15 cellular contexts compared by ENCODE assay signal in the genomic region with DNA sequence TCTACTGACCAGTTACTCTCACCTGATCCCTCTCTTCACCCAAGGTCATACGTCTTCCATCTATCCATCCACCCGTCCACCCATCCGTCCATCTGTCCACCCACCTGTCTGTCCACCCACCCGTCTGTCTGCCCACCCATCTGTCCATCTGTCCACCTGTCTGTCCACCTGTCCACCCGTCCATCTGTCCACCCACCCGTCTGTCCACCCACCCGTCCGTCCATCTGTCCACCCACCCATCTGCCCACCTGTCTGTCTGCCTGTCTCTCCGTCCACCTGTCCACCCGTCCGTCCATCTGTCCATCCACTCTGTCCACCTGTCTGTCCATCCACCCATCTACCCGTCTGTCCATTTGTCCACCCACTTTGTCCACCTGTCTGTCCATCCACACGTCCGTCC. TPM values are rescaled to one million over a fixed set of nuclear protein-coding genes. Genes with fewer than 3 reads are reported as not detected.
DNase-seq lines count a peak whose midpoint lies in the region; ATAC-seq and TF ChIP-seq lines count a peak whose summit lies in the region.
"Had no signal": no experiment of that assay in that cellular context is flagged by ENCODE, and none has a peak within 500 bp of the region (broad histone marks: within the 10 kb centered on the region; RNA-seq: fewer than 3 reads in every experiment).

No MANE protein-coding gene starts in this region.

- H3K36me3 ChIP-seq in neuronal stem cell (replicated peaks in 1 of 2; ENCODE audit: control insufficient read depth in 2 of 2, insufficient read depth in 2 of 2, low read length in 2 of 2) (no peaks in the 10 kb centered on the region), Caco-2 (ENCODE audit: control insufficient read depth, insufficient read depth, low read length) (no peaks in the 10 kb centered on the region)
- H3K36me3 ChIP-seq: BE2C had no signal

- no peak for DNase-seq in stimulated activated naive CD8-positive, alpha-beta T cell treated with anti-CD3 and anti-CD28 coated beads, Interleukin-15, amount 100 ng/mL, for 72 hours
- peak; percentile 86 for DNase-seq in chondrocyte (ENCODE audit: low spot score)
- DNase-seq in neuronal stem cell (ENCODE audit: low spot score): no peak
- no peak for DNase-seq in Caco-2
- DNase-seq in NCI-H128 (lab: John Stamatoyannopoulos, UW; ENCODE audit: unreplicated experiment): no peak
- DNase-seq: ACHN; BE2C; C1 segment of cervical spinal cord; CD4-positive, CD25-positive, alpha-beta regulatory T cell; CD8-positive, alpha-beta memory T cell; COR-L47; HCEC 1CT had no signal

- H3K4me1 ChIP-seq in neuronal stem cell (ENCODE audit: control insufficient read depth in 2 of 2, insufficient read depth in 1 of 2, low read depth in 1 of 2, low read length in 2 of 2) (no peaks in the 10 kb centered on the region), Caco-2 (no peaks in the 10 kb centered on the region)
- H3K4me1 ChIP-seq: BE2C had no signal

- ATAC-seq in stimulated activated naive CD8-positive, alpha-beta T cell treated with anti-CD3 and anti-CD28 coated beads, Interleukin-15, amount 100 ng/mL, for 72 hours: no peak
- no peak for ATAC-seq in GM21717 (IDR thresholded peaks at IDR 0.05; ENCODE audit: unreplicated experiment)
- ATAC-seq: GM23338 had no signal

- peaks cover 22% of the 10 kb centered on the region for H3K27me3 Mint-ChIP-seq in stimulated activated naive CD8-positive, alpha-beta T cell treated with anti-CD3 and anti-CD28 coated beads, Interleukin-15, Interleukin-2, amounts not matched to agents 100 ng/mL and 50 ng/mL, for 24 hours
- peaks cover 17% of the 10 kb centered on the region for H3K27me3 Mint-ChIP-seq in stimulated activated naive CD8-positive, alpha-beta T cell treated with anti-CD3 and anti-CD28 coated beads, Interleukin-15, amount 100 ng/mL, for 72 hours
- H3K27me3 Mint-ChIP-seq in chondrocyte (ENCODE audit: low read depth): peaks cover 3% of the 10 kb centered on the region
- peaks cover 5% of the 10 kb centered on the region for H3K27me3 Mint-ChIP-seq in Caco-2 (ENCODE audit: insufficient read depth, unreplicated experiment)

- no peak overlapping the region for H2BK12ac ChIP-seq in neuronal stem cell (ENCODE audit: low read length)

- no peak overlapping the region for H4K8ac ChIP-seq in neuronal stem cell (ENCODE audit: low read depth, low read length)

- no peak overlapping the region for H3K18ac ChIP-seq in neuronal stem cell (ENCODE audit: low read length)

- H3K4me3 Mint-ChIP-seq in stimulated activated naive CD8-positive, alpha-beta T cell treated with anti-CD3 and anti-CD28 coated beads, Interleukin-15, Interleukin-2, amounts not matched to agents 100 ng/mL and 50 ng/mL, for 24 hours: no peak overlapping the region
- H3K4me3 Mint-ChIP-seq in stimulated activated naive CD8-positive, alpha-beta T cell treated with anti-CD3 and anti-CD28 coated beads, Interleukin-15, amount 100 ng/mL, for 72 hours: no peak overlapping the region
- no peak overlapping the region for H3K4me3 Mint-ChIP-seq in chondrocyte (ENCODE audit: unreplicated experiment)
- no peak overlapping the region for H3K4me3 Mint-ChIP-seq in Caco-2 (ENCODE audit: unreplicated experiment)
- H3K4me3 Mint-ChIP-seq: CD4-positive, CD25-positive, alpha-beta regulatory T cell; CD8-positive, alpha-beta memory T cell; GM23338 had no signal

- BruUV-seq in Caco-2 (replicated peaks; lab: Mats Ljungman, UMichigan): no TSS peak

- no peak for TF ChIP-seq CTCF in chondrocyte (IDR thresholded peaks at IDR 0.05)
- TF ChIP-seq CTCF in Caco-2 (IDR thresholded peaks at IDR 0.05; ENCODE audit: insufficient read depth in 1 of 2, low read depth in 1 of 2, low read length in 1 of 2, severe bottlenecking in 1 of 2, unreplicated experiment in 1 of 2): no peak

- POLR2A ChIA-PET in Caco-2 (lab: Charles Lee): no interaction called here

- H3K9me3 Mint-ChIP-seq in stimulated activated naive CD8-positive, alpha-beta T cell treated with anti-CD3 and anti-CD28 coated beads, Interleukin-15, Interleukin-2, amounts not matched to agents 100 ng/mL and 50 ng/mL, for 24 hours: no peaks in the 10 kb centered on the region
- no peaks in the 10 kb centered on the region for H3K9me3 Mint-ChIP-seq in stimulated activated naive CD8-positive, alpha-beta T cell treated with anti-CD3 and anti-CD28 coated beads, Interleukin-15, amount 100 ng/mL, for 72 hours
- H3K9me3 Mint-ChIP-seq in chondrocyte (ENCODE audit: low read depth) (no peaks in the 10 kb centered on the region), Caco-2 (ENCODE audit: unreplicated experiment) (no peaks in the 10 kb centered on the region)
- H3K9me3 Mint-ChIP-seq: CD4-positive, CD25-positive, alpha-beta regulatory T cell; GM23338 had no signal

- H3K23ac ChIP-seq in neuronal stem cell (ENCODE audit: low read depth, low read length, poor library complexity): no peak overlapping the region

- no peaks in the 10 kb centered on the region for H3K36me3 Mint-ChIP-seq in stimulated activated naive CD8-positive, alpha-beta T cell treated with anti-CD3 and anti-CD28 coated beads, Interleukin-15, Interleukin-2, amounts not matched to agents 100 ng/mL and 50 ng/mL, for 24 hours (ENCODE audit: low read depth)
- H3K36me3 Mint-ChIP-seq in chondrocyte (ENCODE audit: low read depth) (no peaks in the 10 kb centered on the region), Caco-2 (ENCODE audit: insufficient read depth, unreplicated experiment) (no peaks in the 10 kb centered on the region)
- H3K36me3 Mint-ChIP-seq: CD4-positive, CD25-positive, alpha-beta regulatory T cell; CD8-positive, alpha-beta memory T cell had no signal

- H3K27me3 ChIP-seq in neuronal stem cell (ENCODE audit: control insufficient read depth in 3 of 3, insufficient read depth in 3 of 3, low read depth in 1 of 3, low read length in 3 of 3) (no peaks in the 10 kb centered on the region), Caco-2 (replicated peaks; ENCODE audit: control insufficient read depth, insufficient read depth, low read length) (no peaks in the 10 kb centered on the region)
- H3K27me3 ChIP-seq: BE2C had no signal

- H3K4me1 Mint-ChIP-seq in stimulated activated naive CD8-positive, alpha-beta T cell treated with anti-CD3 and anti-CD28 coated beads, Interleukin-15, Interleukin-2, amounts not matched to agents 100 ng/mL and 50 ng/mL, for 24 hours (ENCODE audit: low read depth): no peaks in the 10 kb centered on the region
- H3K4me1 Mint-ChIP-seq in stimulated activated naive CD8-positive, alpha-beta T cell treated with anti-CD3 and anti-CD28 coated beads, Interleukin-15, amount 100 ng/mL, for 72 hours: no peaks in the 10 kb centered on the region
- H3K4me1 Mint-ChIP-seq in chondrocyte (ENCODE audit: low read depth) (no peaks in the 10 kb centered on the region), Caco-2 (ENCODE audit: low read depth, unreplicated experiment) (no peaks in the 10 kb centered on the region)
- H3K4me1 Mint-ChIP-seq: CD4-positive, CD25-positive, alpha-beta regulatory T cell; CD8-positive, alpha-beta memory T cell; GM23338 had no signal

- H3K9ac ChIP-seq in neuronal stem cell (ENCODE audit: low read depth, low read length, poor library complexity): no peak overlapping the region

- no peak overlapping the region for H3K27ac ChIP-seq in neuronal stem cell (replicated peaks; ENCODE audit: low read length)

- H2AK5ac ChIP-seq in neuronal stem cell (ENCODE audit: low read depth, low read length): no peak overlapping the region

- H3K4me2 ChIP-seq in neuronal stem cell (ENCODE audit: insufficient read depth, low read length, poor library complexity, severe bottlenecking): no peak overlapping the region
- H3K4me2 ChIP-seq: GM23338 had no signal

- no peak overlapping the region for H3K4ac ChIP-seq in neuronal stem cell (ENCODE audit: low read length)

- H2BK15ac ChIP-seq in neuronal stem cell (ENCODE audit: low read length): no peak overlapping the region

- no CpG with 5 or more reads among the region's 14 CpGs for WGBS in neuronal stem cell (ENCODE audit: extremely low coverage in 2 of 2, insufficient read length in 2 of 2, insufficient replicate concordance in 1 of 2), 2 donors

- no peak overlapping the region for H2BK120ac ChIP-seq in neuronal stem cell (ENCODE audit: low read depth, low read length)

- intact Hi-C loops in Caco-2 (cut with micrococcal nuclease; ENCODE audit: unreplicated experiment): no loop called here

- peak overlapping the region; percentile 3 for H3K14ac ChIP-seq in neuronal stem cell (ENCODE audit: low read length)

- no peak overlapping the region for H4K91ac ChIP-seq in neuronal stem cell (ENCODE audit: low read depth, low read length, poor library complexity)

- no peak overlapping the region for H2AFZ ChIP-seq in neuronal stem cell (ENCODE audit: low read length)
- H2AFZ ChIP-seq: GM23338 had no signal

- CTCF ChIA-PET in Caco-2 (lab: Charles Lee): interaction anchor here (0.9 kb wide), 1 partner anchor 10 kb away, joined by 3 read pairs; no protein-coding TSS in a partner anchor

- no peak overlapping the region for H2BK5ac ChIP-seq in neuronal stem cell (ENCODE audit: low read length)

- no peak overlapping the region for H3K4me3 ChIP-seq in neuronal stem cell (ENCODE audit: low read length in 2 of 2)
- no peak overlapping the region for H3K4me3 ChIP-seq in Caco-2 (ENCODE audit: low read depth, low read length)
- H3K4me3 ChIP-seq: GM23338 had no signal

- H3K27ac Mint-ChIP-seq in stimulated activated naive CD8-positive, alpha-beta T cell treated with anti-CD3 and anti-CD28 coated beads, Interleukin-15, Interleukin-2, amounts not matched to agents 100 ng/mL and 50 ng/mL, for 24 hours: peak overlapping the region; percentile 56
- no peak overlapping the region for H3K27ac Mint-ChIP-seq in stimulated activated naive CD8-positive, alpha-beta T cell treated with anti-CD3 and anti-CD28 coated beads, Interleukin-15, amount 100 ng/mL, for 72 hours
- H3K27ac Mint-ChIP-seq in chondrocyte (ENCODE audit: unreplicated experiment) (no peak overlapping the region), Caco-2 (ENCODE audit: unreplicated experiment) (no peak overlapping the region)
- H3K27ac Mint-ChIP-seq: CD8-positive, alpha-beta memory T cell; GM23338 had no signal

- no peaks in the 10 kb centered on the region for H3K9me3 ChIP-seq in neuronal stem cell (replicated peaks in 1 of 2; ENCODE audit: control insufficient read depth in 2 of 2, insufficient read depth in 1 of 2, low read depth in 1 of 2, low read length in 2 of 2)
- no peaks in the 10 kb centered on the region for H3K9me3 ChIP-seq in Caco-2
- H3K9me3 ChIP-seq: BE2C had no signal

- no peaks in the 10 kb centered on the region for H3K79me1 ChIP-seq in neuronal stem cell (ENCODE audit: low read depth, low read length)

RNA-seq across cellular contexts. Expression of gene KIF26B, which starts 11.8 kb away (rescaled TPM):
- total RNA-seq in chondrocyte (32.7 to 47.0 TPM (median 46.0 TPM) in 3 replicates), Caco-2 (2022) (4.9 and 6.2 TPM in 2 replicates)
- 0.33 TPM for polyA plus RNA-seq in neuronal stem cell (2013, experiment 1 of 2)
- polyA plus RNA-seq in neuronal stem cell (2013, experiment 2 of 2): 0.26 TPM
- total RNA-seq: CD4-positive, CD25-positive, alpha-beta regulatory T cell had no signal
- polyA plus RNA-seq: CD4-positive, CD25-positive, alpha-beta regulatory T cell; CD8-positive, alpha-beta memory T cell had no signal
